Comparison of ENCODE assay signal across 30 cellular contexts in the genomic region with DNA sequence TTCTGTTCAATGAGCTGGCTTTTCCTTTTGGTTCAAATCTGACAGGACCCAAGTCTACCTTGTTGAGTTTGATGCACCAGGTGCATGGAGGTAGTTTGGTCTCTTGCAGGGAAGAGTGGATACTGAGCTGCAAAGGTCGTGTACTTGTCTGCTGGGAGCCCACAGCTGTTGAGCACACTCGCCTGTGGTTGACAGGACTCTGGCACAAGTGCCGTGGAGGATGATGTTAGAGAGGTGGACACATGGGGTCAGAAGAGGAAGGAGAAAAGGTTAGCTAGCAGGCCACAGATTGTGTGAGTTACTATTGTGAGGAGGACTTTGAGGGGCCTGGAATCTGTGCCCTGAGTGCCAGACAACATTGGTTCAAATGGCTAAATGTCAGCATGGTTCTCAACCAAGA.
"Had no signal": no experiment of that assay in that cellular context is flagged by ENCODE, and none has a peak within 500 bp of the region (broad histone marks: within the 10 kb centered on the region; RNA-seq: fewer than 3 reads in every experiment).

No MANE protein-coding gene starts in this region.

- H3K4me3 ChIP-seq: esophagus squamous epithelium, hepatocyte, sigmoid colon, smooth muscle cell, upper lobe of left lung had no signal

- H3K9me3 Mint-ChIP-seq: activated CD4-positive, alpha-beta memory T cell treated with anti-CD3 and anti-CD28 coated beads for 36 hours; activated CD4-positive, alpha-beta T cell treated with anti-CD3 and anti-CD28 coated beads, Interleukin-2, amount 10 ng/mL, durations not matched to agents 24 days and 14 days; activated naive CD4-positive, alpha-beta T cell treated with anti-CD3 and anti-CD28 coated beads, Interleukin-2, amount 10 ng/mL, durations not matched to agents 7 days and 5 days; activated T-cell treated with anti-CD3 and anti-CD28 coated beads, Interleukin-2, amount 50 U/mL, for 24 hours; dendritic cell treated with granulocyte-macrophage colony-stimulating factor and Interleukin-4, amounts not matched to agents 40 ng/mL and 50 ng/mL, for 4 days; natural killer cell treated with Interleukin-12 subunit alpha and Interleukin-12 subunit beta and Interleukin-15 and Interleukin-18, amount 100 ng/mL, for 72 hours; stimulated activated memory B cell treated with anti-CD40 and anti-IgM and Interleukin-4, amounts not matched to agents 10 μg/mL and 1 μg/mL and 100 μg/mL, for 72 hours; stimulated activated naive CD8-positive, alpha-beta T cell treated with anti-CD3 and anti-CD28 coated beads, Interleukin-15, amount 100 ng/mL, for 72 hours had no signal

- ATAC-seq: natural killer cell treated with Interleukin-12 subunit alpha and Interleukin-12 subunit beta and Interleukin-15 and Interleukin-18, amount 100 ng/mL, for 72 hours; stimulated activated memory B cell treated with anti-CD40 and anti-IgM and Interleukin-4, amounts not matched to agents 10 μg/mL and 1 μg/mL and 100 μg/mL, for 72 hours; stimulated activated naive CD8-positive, alpha-beta T cell treated with anti-CD3 and anti-CD28 coated beads, Interleukin-15, amount 100 ng/mL, for 72 hours had no signal

- H3K27me3 ChIP-seq: brain microvascular endothelial cell, hepatocyte, sigmoid colon, upper lobe of left lung had no signal

- H3K27me3 Mint-ChIP-seq: stimulated activated naive CD8-positive, alpha-beta T cell treated with anti-CD3 and anti-CD28 coated beads, Interleukin-15, amount 100 ng/mL, for 72 hours had no signal

- H3K27ac Mint-ChIP-seq: activated CD4-positive, alpha-beta memory T cell treated with anti-CD3 and anti-CD28 coated beads for 36 hours; activated CD4-positive, alpha-beta T cell treated with anti-CD3 and anti-CD28 coated beads, Interleukin-2, amount 10 ng/mL, durations not matched to agents 24 days and 14 days; activated naive CD4-positive, alpha-beta T cell treated with anti-CD3 and anti-CD28 coated beads, Interleukin-2, amount 10 ng/mL, durations not matched to agents 7 days and 5 days; activated T-cell treated with anti-CD3 and anti-CD28 coated beads, Interleukin-2, amount 50 U/mL, for 24 hours; dendritic cell treated with granulocyte-macrophage colony-stimulating factor and Interleukin-4, amounts not matched to agents 40 ng/mL and 50 ng/mL, for 4 days; natural killer cell treated with Interleukin-12 subunit alpha and Interleukin-12 subunit beta and Interleukin-15 and Interleukin-18, amount 100 ng/mL, for 72 hours; stimulated activated memory B cell treated with anti-CD40 and anti-IgM and Interleukin-4, amounts not matched to agents 10 μg/mL and 1 μg/mL and 100 μg/mL, for 72 hours; stimulated activated naive CD8-positive, alpha-beta T cell treated with anti-CD3 and anti-CD28 coated beads, Interleukin-15, amount 100 ng/mL, for 72 hours had no signal

- H3K36me3 ChIP-seq: brain microvascular endothelial cell, esophagus squamous epithelium, sigmoid colon, upper lobe of left lung had no signal

- H3K36me3 Mint-ChIP-seq: activated CD4-positive, alpha-beta memory T cell treated with anti-CD3 and anti-CD28 coated beads for 36 hours; activated naive CD4-positive, alpha-beta T cell treated with anti-CD3 and anti-CD28 coated beads, Interleukin-2, amount 10 ng/mL, durations not matched to agents 7 days and 5 days; natural killer cell treated with Interleukin-12 subunit alpha and Interleukin-12 subunit beta and Interleukin-15 and Interleukin-18, amount 100 ng/mL, for 72 hours; stimulated activated memory B cell treated with anti-CD40 and anti-IgM and Interleukin-4, amounts not matched to agents 10 μg/mL and 1 μg/mL and 100 μg/mL, for 72 hours had no signal

- H3K4me3 Mint-ChIP-seq: activated CD4-positive, alpha-beta memory T cell treated with anti-CD3 and anti-CD28 coated beads for 36 hours; activated CD4-positive, alpha-beta T cell treated with anti-CD3 and anti-CD28 coated beads, Interleukin-2, amount 10 ng/mL, durations not matched to agents 24 days and 14 days; activated naive CD4-positive, alpha-beta T cell treated with anti-CD3 and anti-CD28 coated beads, Interleukin-2, amount 10 ng/mL, durations not matched to agents 7 days and 5 days; activated T-cell treated with anti-CD3 and anti-CD28 coated beads, Interleukin-2, amount 50 U/mL, for 24 hours; dendritic cell treated with granulocyte-macrophage colony-stimulating factor and Interleukin-4, amounts not matched to agents 40 ng/mL and 50 ng/mL, for 4 days; natural killer cell treated with Interleukin-12 subunit alpha and Interleukin-12 subunit beta and Interleukin-15 and Interleukin-18, amount 100 ng/mL, for 72 hours; stimulated activated memory B cell treated with anti-CD40 and anti-IgM and Interleukin-4, amounts not matched to agents 10 μg/mL and 1 μg/mL and 100 μg/mL, for 72 hours; stimulated activated naive CD8-positive, alpha-beta T cell treated with anti-CD3 and anti-CD28 coated beads, Interleukin-15, amount 100 ng/mL, for 72 hours had no signal

- H3K27ac ChIP-seq: brain microvascular endothelial cell, epithelial cell of prostate, esophagus squamous epithelium, sigmoid colon, upper lobe of left lung had no signal

- H3K9me3 ChIP-seq: esophagus squamous epithelium, sigmoid colon, upper lobe of left lung had no signal

- H3K79me2 ChIP-seq: hepatocyte had no signal

- DNase-seq: activated CD4-positive, alpha-beta memory T cell treated with anti-CD3 and anti-CD28 coated beads for 36 hours; activated CD4-positive, alpha-beta T cell treated with anti-CD3 and anti-CD28 coated beads, Interleukin-2, amount 10 ng/mL, durations not matched to agents 24 days and 14 days; activated CD4-positive, CD25-positive, alpha-beta regulatory T cell treated with anti-CD3 and anti-CD28 coated beads, Interleukin-2, amount 50 U/mL, for 72 hours; activated CD8-positive, alpha-beta memory T cell treated with anti-CD3 and anti-CD28 coated beads, Interleukin-2, amount 50 U/mL, for 48 hours; activated gamma-delta T cell; activated naive CD4-positive, alpha-beta T cell treated with anti-CD3 and anti-CD28 coated beads, Interleukin-2, amount 10 ng/mL, durations not matched to agents 7 days and 5 days; activated T-cell treated with anti-CD3 and anti-CD28 coated beads, Interleukin-2, amount 50 U/mL, for 24 hours; amniotic stem cell; brain microvascular endothelial cell; central memory CD4-positive, alpha-beta T cell; esophagus squamous epithelium; foreskin melanocyte; islet precursor cell; mesendoderm; posterior cingulate gyrus; retina; sigmoid colon; stimulated activated CD4-positive, alpha-beta T cell treated with anti-CD3 and anti-CD28 coated beads, Interleukin-1b, Interleukin-23, amount 100 ng/mL, for 48 hours; stimulated activated CD4-positive, alpha-beta T cell treated with anti-CD3 and anti-CD28 coated beads, Interleukin-4, amount 100 ng/mL, for 4 hours; stimulated activated CD8-positive, alpha-beta memory T cell treated with anti-CD3 and anti-CD28 coated beads, Interleukin-4, amount 100 ng/mL, for 48 hours; stimulated activated naive CD8-positive, alpha-beta T cell treated with anti-CD3 and anti-CD28 coated beads, Interleukin-15, amount 100 ng/mL, for 72 hours; substantia nigra; T-helper 2 cell; upper lobe of left lung had no signal

- H3K4me1 Mint-ChIP-seq: activated CD4-positive, alpha-beta T cell treated with anti-CD3 and anti-CD28 coated beads, Interleukin-2, amount 10 ng/mL, durations not matched to agents 24 days and 14 days; activated naive CD4-positive, alpha-beta T cell treated with anti-CD3 and anti-CD28 coated beads, Interleukin-2, amount 10 ng/mL, durations not matched to agents 7 days and 5 days; stimulated activated memory B cell treated with anti-CD40 and anti-IgM and Interleukin-4, amounts not matched to agents 10 μg/mL and 1 μg/mL and 100 μg/mL, for 72 hours; stimulated activated naive CD8-positive, alpha-beta T cell treated with anti-CD3 and anti-CD28 coated beads, Interleukin-15, amount 100 ng/mL, for 72 hours had no signal

- H2AFZ ChIP-seq: hepatocyte had no signal

- H3K4me2 ChIP-seq: hepatocyte, smooth muscle cell had no signal
